In genomic region chr10:84196083-84196482, GRCh38 we compare ENCODE assay signal across 12 cellular contexts. TPM values are rescaled to one million over a fixed set of nuclear protein-coding genes. Genes with fewer than 3 reads are reported as not detected.
DNase-seq lines count a peak whose midpoint lies in the region; ATAC-seq and TF ChIP-seq lines count a peak whose summit lies in the region.
"Had no signal": no experiment of that assay in that cellular context is flagged by ENCODE, and none has a peak within 500 bp of the region (broad histone marks: within the 10 kb centered on the region; RNA-seq: fewer than 3 reads in every experiment).

No MANE protein-coding gene starts in this region.

- H3K36me3 Mint-ChIP-seq in CD14-positive monocyte (no peaks in the 10 kb centered on the region), endodermal cell (ENCODE audit: low read depth) (no peaks in the 10 kb centered on the region), chondrocyte (ENCODE audit: low read depth) (peaks cover 2% of the 10 kb centered on the region)
- H3K36me3 Mint-ChIP-seq: mesothelial cell of epicardium had no signal

- TF ChIP-seq CTCF in CD14-positive monocyte (IDR thresholded peaks at IDR 0.05), result no peak
- no peak for TF ChIP-seq CTCF in HEK293 (tag by site-specific recombination; IDR thresholded peaks at IDR 0.05)
- TF ChIP-seq CTCF in endodermal cell (conservative IDR thresholded peaks at IDR 0.05), result peak; percentile 27
- TF ChIP-seq CTCF in chondrocyte (IDR thresholded peaks at IDR 0.05), result no peak

- H3K9ac ChIP-seq in endodermal cell (ENCODE audit: extremely low read depth, low read length, poor library complexity, severe bottlenecking), result no peak overlapping the region

- H3K4me1 Mint-ChIP-seq in CD14-positive monocyte (no peaks in the 10 kb centered on the region), endodermal cell (peaks cover 11% of the 10 kb centered on the region), chondrocyte (ENCODE audit: low read depth) (no peaks in the 10 kb centered on the region)
- H3K4me1 Mint-ChIP-seq: mesothelial cell of epicardium had no signal

- H3K27ac ChIP-seq in HEK293 (ENCODE audit: extremely low read depth, low read depth, low read length), result no peak overlapping the region
- no peak overlapping the region for H3K27ac ChIP-seq in endodermal cell (ENCODE audit: low read depth, low read length)

- POLR2A ChIA-PET in HEK293 (lab: Yijun Ruan, JAX), result no interaction called here

- intact Hi-C loops in CD14-positive monocyte (cut with micrococcal nuclease) (loop anchor here in 1 of 2 donors (5.0 kb wide), 1 partner anchor 44 kb away; no protein-coding TSS in a partner anchor), head of caudate nucleus (cut with DNase I) (no loop called here)

- peaks cover 87% of the 10 kb centered on the region for H3K27me3 ChIP-seq in endodermal cell (ENCODE audit: control insufficient read depth, insufficient read depth, low read length, poor library complexity, severe bottlenecking)

- H3K4me3 Mint-ChIP-seq in CD14-positive monocyte (no peak overlapping the region), endodermal cell (no peak overlapping the region), chondrocyte (ENCODE audit: unreplicated experiment) (no peak overlapping the region)
- H3K4me3 Mint-ChIP-seq: HFFc6 had no signal

- DNase-seq in CD14-positive monocyte (ENCODE audit: low spot score), result peak; percentile 11
- peak; percentile 53 for DNase-seq in NCI-H2196 treated with DMSO at 0.1 percent for 48 hours (lab: John Stamatoyannopoulos, UW; ENCODE audit: unreplicated experiment)
- DNase-seq in endodermal cell, result peak; percentile 59
- no peak for DNase-seq in chondrocyte (ENCODE audit: low spot score)
- DNase-seq in head of caudate nucleus, result no peak
- DNase-seq in stimulated activated CD4-positive, alpha-beta T cell treated with anti-CD3 and anti-CD28 coated beads, Interleukin-2, amount 100 ng/mL, for 24 hours, result no peak
- DNase-seq: HFFc6 had no signal

- no peak for ATAC-seq in GM18520 (IDR thresholded peaks at IDR 0.05; ENCODE audit: unreplicated experiment)

- H3K4me1 ChIP-seq in HEK293 (ENCODE audit: control insufficient read depth, insufficient read depth, low read length), result peaks cover 8% of the 10 kb centered on the region
- H3K4me1 ChIP-seq in endodermal cell (ENCODE audit: control insufficient read depth, insufficient read depth, low read length), result no peaks in the 10 kb centered on the region

- no peaks in the 10 kb centered on the region for H3K36me3 ChIP-seq in HEK293 (ENCODE audit: control insufficient read depth in 2 of 2, insufficient read depth in 1 of 2, low read length in 2 of 2)
- H3K36me3 ChIP-seq in endodermal cell (ENCODE audit: control insufficient read depth, insufficient read depth, low read length), result no peaks in the 10 kb centered on the region

- peaks cover 35 to 59% (median 44%) of the 10 kb centered on the region in 3 donors for H3K27me3 Mint-ChIP-seq in CD14-positive monocyte (ENCODE audit: low read depth in 3 of 3)
- peaks cover 78% of the 10 kb centered on the region for H3K27me3 Mint-ChIP-seq in endodermal cell (ENCODE audit: insufficient read depth)
- peaks cover 44% of the 10 kb centered on the region for H3K27me3 Mint-ChIP-seq in chondrocyte (ENCODE audit: low read depth)

- no peak overlapping the region for H3K4me3 ChIP-seq in HEK293 (ENCODE audit: low read depth, low read length)
- no peak overlapping the region for H3K4me3 ChIP-seq in endodermal cell (ENCODE audit: low read length)

- peaks cover 0 to 1% (median 0%) of the 10 kb centered on the region in 7 donors for H3K9me3 Mint-ChIP-seq in CD14-positive monocyte
- H3K9me3 Mint-ChIP-seq in endodermal cell, result no peaks in the 10 kb centered on the region
- H3K9me3 Mint-ChIP-seq in chondrocyte (ENCODE audit: low read depth), result no peaks in the 10 kb centered on the region
- H3K9me3 Mint-ChIP-seq: HFFc6, mesothelial cell of epicardium had no signal

- CTCF ChIA-PET in HEK293 (lab: Yijun Ruan, JAX), result interaction anchor here (1.2 kb wide), 1 partner anchor 9 kb away, joined by 4 read pairs; no protein-coding TSS in a partner anchor

- 56 to 66% methylated on average over 4 of the region's 4 CpGs for WGBS in endodermal cell (ENCODE audit: insufficient coverage in 1 of 2, insufficient read length in 1 of 2), 2 experiments

- H3K9me3 ChIP-seq in HEK293 (ENCODE audit: control insufficient read depth, insufficient read depth, low read depth, low read length) (no peaks in the 10 kb centered on the region), endodermal cell (ENCODE audit: control insufficient read depth, low read length) (no peaks in the 10 kb centered on the region)

- H3K27ac Mint-ChIP-seq in CD14-positive monocyte (no peak overlapping the region), endodermal cell (no peak overlapping the region), chondrocyte (ENCODE audit: unreplicated experiment) (no peak overlapping the region)
- H3K27ac Mint-ChIP-seq: HFFc6, mesothelial cell of epicardium had no signal

TF ChIP-seq in HEK293, 187 proteins besides CTCF, POLR2A, EP300 and RAD21 (continues in another document):
- no peak for TF ChIP-seq ZNF324 (tag by site-specific recombination; IDR thresholded peaks at IDR 0.05)
- TF ChIP-seq ZNF785 (tag by site-specific recombination; IDR thresholded peaks at IDR 0.05), result no peak
- TF ChIP-seq GLIS1 (tag by site-specific recombination; IDR thresholded peaks at IDR 0.05), result peak; percentile 22; the same call in 1 of the 2 replicates
- no peak for TF ChIP-seq ZNF19 (tag by site-specific recombination; IDR thresholded peaks at IDR 0.05; ENCODE audit: low read depth)
- peak; percentile 48 for TF ChIP-seq KLF8 (tag by site-specific recombination; IDR thresholded peaks at IDR 0.05)
- no peak for TF ChIP-seq SCRT1 (tag by site-specific recombination; IDR thresholded peaks at IDR 0.05; ENCODE audit: borderline replicate concordance)
- TF ChIP-seq ZNF292 (tag by site-specific recombination; IDR thresholded peaks at IDR 0.05; ENCODE audit: borderline replicate concordance, low read depth), result no peak
- no peak for TF ChIP-seq MEIS1 (CRISPR knock-in tag; IDR thresholded peaks at IDR 0.05; ENCODE audit: borderline replicate concordance)
- no peak for TF ChIP-seq ZNF701 (tag by site-specific recombination; IDR thresholded peaks at IDR 0.05)
- peak; percentile 63 for TF ChIP-seq ZBTB17 (tag by site-specific recombination; IDR thresholded peaks at IDR 0.05)
- no peak for TF ChIP-seq ZNF660 (tag by site-specific recombination; IDR thresholded peaks at IDR 0.05)
- peak; percentile 81 for TF ChIP-seq ZIC2 (tag by site-specific recombination; IDR thresholded peaks at IDR 0.05)
- TF ChIP-seq, protein P1, sequence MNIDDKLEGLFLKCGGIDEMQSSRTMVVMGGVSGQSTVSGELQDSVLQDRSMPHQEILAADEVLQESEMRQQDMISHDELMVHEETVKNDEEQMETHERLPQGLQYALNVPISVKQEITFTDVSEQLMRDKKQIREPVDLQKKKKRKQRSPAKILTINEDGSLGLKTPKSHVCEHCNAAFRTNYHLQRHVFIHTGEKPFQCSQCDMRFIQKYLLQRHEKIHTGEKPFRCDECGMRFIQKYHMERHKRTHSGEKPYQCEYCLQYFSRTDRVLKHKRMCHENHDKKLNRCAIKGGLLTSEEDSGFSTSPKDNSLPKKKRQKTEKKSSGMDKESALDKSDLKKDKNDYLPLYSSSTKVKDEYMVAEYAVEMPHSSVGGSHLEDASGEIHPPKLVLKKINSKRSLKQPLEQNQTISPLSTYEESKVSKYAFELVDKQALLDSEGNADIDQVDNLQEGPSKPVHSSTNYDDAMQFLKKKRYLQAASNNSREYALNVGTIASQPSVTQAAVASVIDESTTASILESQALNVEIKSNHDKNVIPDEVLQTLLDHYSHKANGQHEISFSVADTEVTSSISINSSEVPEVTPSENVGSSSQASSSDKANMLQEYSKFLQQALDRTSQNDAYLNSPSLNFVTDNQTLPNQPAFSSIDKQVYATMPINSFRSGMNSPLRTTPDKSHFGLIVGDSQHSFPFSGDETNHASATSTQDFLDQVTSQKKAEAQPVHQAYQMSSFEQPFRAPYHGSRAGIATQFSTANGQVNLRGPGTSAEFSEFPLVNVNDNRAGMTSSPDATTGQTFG (tag by site-specific recombination; IDR thresholded peaks at IDR 0.05; ENCODE audit: borderline replicate concordance), result no peak
- TF ChIP-seq ZNF555 (tag by site-specific recombination; conservative IDR thresholded peaks at IDR 0.05), result no peak
- TF ChIP-seq ZSCAN16 (tag by site-specific recombination; IDR thresholded peaks at IDR 0.05), result no peak
- TF ChIP-seq ZSCAN30 (tag by site-specific recombination; IDR thresholded peaks at IDR 0.05), result 0 out of 2 replicates have a peak, but pooled peaks have one; percentile 18
- no peak for TF ChIP-seq ZNF138 (tag by site-specific recombination; IDR thresholded peaks at IDR 0.05; ENCODE audit: borderline replicate concordance)
- no peak for TF ChIP-seq ZNF571 (tag by site-specific recombination; IDR thresholded peaks at IDR 0.05)
- no peak for TF ChIP-seq KLF9 (tag by site-specific recombination; IDR thresholded peaks at IDR 0.05; ENCODE audit: low read depth)
- TF ChIP-seq SETDB1 (IDR thresholded peaks at IDR 0.05; ENCODE audit: insufficient read length, low read length), result no peak

RNA-seq across cellular contexts. Expression of gene CDHR1, which starts 1.7 kb away (rescaled TPM):
- not detected for polyA plus RNA-seq in CD14-positive monocyte
- total RNA-seq in endodermal cell (1 to 10 TPM in 1 of 2 donors, under 1 TPM in 1; 0.77 to 4.1 TPM), chondrocyte (0.24 to 5.1 TPM (median 3.5 TPM) in 3 replicates)
- polyA plus RNA-seq in endodermal cell (2013, experiment 1 of 2), result 1.7 TPM
- 1.8 TPM for polyA plus RNA-seq in endodermal cell (2013, experiment 2 of 2)
- total RNA-seq: HFFc6 had no signal

RNA-seq across cellular contexts. Expression of gene GPR15LG, which starts 22.5 kb away (rescaled TPM):
- not detected for polyA plus RNA-seq in CD14-positive monocyte
- total RNA-seq in endodermal cell (not detected), chondrocyte (not detected in 3 replicates)
- polyA plus RNA-seq in endodermal cell (2013, experiment 1 of 2), result not detected
- not detected for polyA plus RNA-seq in endodermal cell (2013, experiment 2 of 2)
- total RNA-seq: frontal cortex, HFFc6, mesothelial cell of epicardium, NCI-H460 had no signal

RNA-seq across cellular contexts. Expression of gene LRIT2, which starts 29.3 kb away (rescaled TPM):
- polyA plus RNA-seq in CD14-positive monocyte, result not detected
- not detected for total RNA-seq in endodermal cell
- polyA plus RNA-seq in endodermal cell (2013, experiment 1 of 2), result not detected
- polyA plus RNA-seq in endodermal cell (2013, experiment 2 of 2), result not detected
- total RNA-seq in chondrocyte, result not detected in 3 replicates
- total RNA-seq: frontal cortex, HFFc6, mesothelial cell of epicardium, NCI-H460 had no signal

RNA-seq across cellular contexts. Expression of gene LRIT1, which starts 45.3 kb away (rescaled TPM):
- polyA plus RNA-seq in CD14-positive monocyte, result not detected
- under 1 TPM in 1 of 2 donors, not detected in 1; 0.11 TPM for total RNA-seq in endodermal cell
- not detected for polyA plus RNA-seq in endodermal cell (2013, experiment 1 of 2)
- polyA plus RNA-seq in endodermal cell (2013, experiment 2 of 2), result not detected
- total RNA-seq in chondrocyte, result not detected in 3 replicates
- total RNA-seq: frontal cortex, HFFc6, mesothelial cell of epicardium, NCI-H460 had no signal

RNA-seq across cellular contexts. Expression of gene RGR, which starts 48.8 kb away (rescaled TPM):
- not detected for polyA plus RNA-seq in CD14-positive monocyte
- total RNA-seq in endodermal cell (not detected), chondrocyte (not detected in 3 replicates)
- polyA plus RNA-seq in endodermal cell (2013, experiment 1 of 2), result 0.46 TPM
- polyA plus RNA-seq in endodermal cell (2013, experiment 2 of 2), result not detected
- total RNA-seq: frontal cortex, HFFc6, mesothelial cell of epicardium, NCI-H460 had no signal

Comparison
In these comparisons a context has a peak if more than half of its experiments do, and no peak if none do; other contexts are left out.
1. DNase-seq: peak in CD14-positive monocyte (single experiment), NCI-H2196 treated with DMSO at 0.1 percent for 48 hours (single experiment) and endodermal cell (single experiment); none in chondrocyte (single experiment), head of caudate nucleus (0 of 42) and stimulated activated CD4-positive, alpha-beta T cell treated with anti-CD3 and anti-CD28 coated beads, Interleukin-2, amount 100 ng/mL, for 24 hours (0 of 2).